In the genomic region with DNA sequence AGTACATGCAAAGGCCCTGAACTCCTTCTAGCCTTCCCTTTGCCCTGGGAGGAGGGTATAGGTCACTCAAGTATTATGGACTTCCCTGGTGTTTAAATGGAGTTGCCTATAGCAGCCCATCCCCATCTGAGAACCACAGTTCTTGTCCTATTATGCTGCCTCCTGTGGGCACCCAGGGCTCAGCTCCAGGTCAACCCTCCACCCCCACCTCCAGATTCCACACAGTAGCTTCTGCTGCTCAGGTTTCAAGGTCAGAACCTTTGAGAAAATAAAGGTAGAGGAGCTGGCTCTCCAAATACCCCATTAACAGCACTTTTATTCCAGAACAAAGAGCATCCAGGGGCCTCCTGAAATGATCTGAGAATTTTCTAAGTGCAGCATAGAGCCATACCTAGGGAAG, we compare ENCODE assay signal across 1 cellular context.
TF ChIP-seq lines count a peak whose summit lies in the region.

No MANE protein-coding gene starts in this region.

TF ChIP-seq in HepG2, 621 proteins besides CTCF, POLR2A, EP300 and RAD21:
- TF ChIP-seq, protein P1, sequence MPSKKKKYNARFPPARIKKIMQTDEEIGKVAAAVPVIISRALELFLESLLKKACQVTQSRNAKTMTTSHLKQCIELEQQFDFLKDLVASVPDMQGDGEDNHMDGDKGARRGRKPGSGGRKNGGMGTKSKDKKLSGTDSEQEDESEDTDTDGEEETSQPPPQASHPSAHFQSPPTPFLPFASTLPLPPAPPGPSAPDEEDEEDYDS (CRISPR knock-in tag; IDR thresholded peaks at IDR 0.05) = no peak
- TF ChIP-seq RBM22 (optimal IDR thresholded peaks at IDR 0.05; ENCODE audit: low read length) (peak; percentile 78), ATRX (CRISPR knock-in tag; IDR thresholded peaks at IDR 0.05; ENCODE audit: borderline replicate concordance) (no peak), HOXA3 (CRISPR knock-in tag; IDR thresholded peaks at IDR 0.05) (no peak), DPF2 (CRISPR knock-in tag; IDR thresholded peaks at IDR 0.05; ENCODE audit: borderline replicate concordance, low read depth) (no peak)
- TF ChIP-seq, protein P2, sequence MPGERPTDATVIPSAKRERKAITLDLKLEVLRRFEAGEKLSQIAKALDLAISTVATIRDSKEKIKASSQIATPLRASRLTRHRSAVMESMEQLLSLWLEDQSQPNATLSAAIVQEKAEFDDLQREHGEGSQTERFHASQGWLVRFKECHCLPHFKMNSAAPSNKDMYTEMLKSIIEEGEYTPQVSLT (CRISPR knock-in tag; IDR thresholded peaks at IDR 0.05; ENCODE audit: borderline replicate concordance, low read depth) = no peak
